1 cellular context compared by ENCODE assay signal in genomic region chr1:84478876-84479868, GRCh38.
TF ChIP-seq lines count a peak whose summit lies in the region.

Gene RPF1, plus strand, starts transcription at chr1:84479266. Its CDS starts 16 bp downstream, at chr1:84479282.

TF ChIP-seq in K562, 482 proteins besides CTCF, POLR2A, EP300 and RAD21 (continued from another document and continues in another):
- no peak for TF ChIP-seq THAP7 (CRISPR knock-in tag; IDR thresholded peaks at IDR 0.05)
- TF ChIP-seq MCM3 (IDR thresholded peaks at IDR 0.05): no peak
- peak; percentile 65; the same call in 1 of the 2 replicates for TF ChIP-seq ETV5 (CRISPR knock-in tag; IDR thresholded peaks at IDR 0.05; ENCODE audit: low read depth)
- TF ChIP-seq YY1 (IDR thresholded peaks at IDR 0.05; ENCODE audit: borderline replicate concordance in 1 of 3, control insufficient read depth in 1 of 3, extremely low read depth in 1 of 3, insufficient read depth in 3 of 3, insufficient read length in 1 of 3, insufficient replicate concordance in 2 of 3, low read depth in 1 of 3, low read length in 2 of 3): peak in 2 of 3 experiments; percentile 62 to 86
- no peak for TF ChIP-seq KLF16 (IDR thresholded peaks at IDR 0.05)
- no peak for TF ChIP-seq FOXJ3 (CRISPR knock-in tag; IDR thresholded peaks at IDR 0.05)
- no peak for TF ChIP-seq NR4A1 (CRISPR knock-in tag; IDR thresholded peaks at IDR 0.05)
- no peak for TF ChIP-seq NR4A1 (tag; IDR thresholded peaks at IDR 0.05)
- peak; percentile 73; the same call in 1 of the 2 replicates for TF ChIP-seq ATF7 (IDR thresholded peaks at IDR 0.05)
- peak; percentile 37 for TF ChIP-seq TFAP4 (CRISPR knock-in tag; IDR thresholded peaks at IDR 0.05; ENCODE audit: borderline replicate concordance)
- TF ChIP-seq ZBTB26 (CRISPR knock-in tag; IDR thresholded peaks at IDR 0.05): no peak
- TF ChIP-seq RNF2 (IDR thresholded peaks at IDR 0.05): 0 out of 2 replicates have a peak, but pooled peaks have one; percentile 19
- TF ChIP-seq ESRRB (CRISPR knock-in tag; IDR thresholded peaks at IDR 0.05; ENCODE audit: borderline replicate concordance): no peak
- TF ChIP-seq ZNF354B (CRISPR knock-in tag; IDR thresholded peaks at IDR 0.05): no peak
- TF ChIP-seq GMEB1 (CRISPR knock-in tag; IDR thresholded peaks at IDR 0.05): 0 out of 2 replicates have a peak, but pooled peaks have one; percentile 11
- TF ChIP-seq ESRRA (IDR thresholded peaks at IDR 0.05; ENCODE audit: borderline replicate concordance, low read depth): no peak
- no peak for TF ChIP-seq ZNF717 (CRISPR knock-in tag; IDR thresholded peaks at IDR 0.05)
- TF ChIP-seq ZNF407 (IDR thresholded peaks at IDR 0.05; ENCODE audit: low read depth): no peak
- TF ChIP-seq SUPT5H (IDR thresholded peaks at IDR 0.05): peak; percentile 95
- no peak for TF ChIP-seq MXI1 (IDR thresholded peaks at IDR 0.05; ENCODE audit: low read depth, low read length)
- TF ChIP-seq CBFB (CRISPR knock-in tag; IDR thresholded peaks at IDR 0.05): no peak
- no peak for TF ChIP-seq CAMTA2 (CRISPR knock-in tag; conservative IDR thresholded peaks at IDR 0.05)
- 0 out of 2 replicates have a peak, but pooled peaks have one; percentile 65 for TF ChIP-seq ZNF76 (CRISPR knock-in tag; IDR thresholded peaks at IDR 0.05; ENCODE audit: borderline replicate concordance)
- TF ChIP-seq CHD2 (IDR thresholded peaks at IDR 0.05; ENCODE audit: low read depth, low read length): peak; percentile 71; the same call in 1 of the 2 replicates
- TF ChIP-seq SAP30 (IDR thresholded peaks at IDR 0.05; ENCODE audit: borderline replicate concordance, insufficient read depth, low read depth, low read length, poor library complexity, severe bottlenecking): peak; percentile 81
- TF ChIP-seq HDAC1 (IDR thresholded peaks at IDR 0.05): peak in 1 of 2 experiments; percentile 88; a peak in 2 of 4 replicates
- no peak; the same call in 1 of the 2 replicates for TF ChIP-seq MAFG (tag; conservative IDR thresholded peaks at IDR 0.05)
- no peak for TF ChIP-seq SPI1 (IDR thresholded peaks at IDR 0.05; ENCODE audit: borderline replicate concordance, low read depth, low read length)
- peak; percentile 65 for TF ChIP-seq FOXM1 (IDR thresholded peaks at IDR 0.05; ENCODE audit: low read depth)
- TF ChIP-seq FOXM1 (CRISPR knock-in tag; IDR thresholded peaks at IDR 0.05; ENCODE audit: low read depth): no peak
- TF ChIP-seq TFE3 (CRISPR knock-in tag; IDR thresholded peaks at IDR 0.05): no peak
- TF ChIP-seq SETDB1 (IDR thresholded peaks at IDR 0.05; ENCODE audit: low read length): no peak
- no peak for TF ChIP-seq RNF219 (CRISPR knock-in tag; IDR thresholded peaks at IDR 0.05)
- no peak for TF ChIP-seq SMARCC2 (IDR thresholded peaks at IDR 0.05; ENCODE audit: low read depth)
- TF ChIP-seq ZSCAN29 (IDR thresholded peaks at IDR 0.05): no peak
- TF ChIP-seq ZNF263 (CRISPR knock-in tag; IDR thresholded peaks at IDR 0.05; ENCODE audit: borderline replicate concordance): no peak
- no peak for TF ChIP-seq XRCC4 (IDR thresholded peaks at IDR 0.05; ENCODE audit: extremely low read depth, insufficient read depth, insufficient read length)
- TF ChIP-seq EGR1 (conservative IDR thresholded peaks at IDR 0.05): peak; percentile 41
- TF ChIP-seq NCOR1 (IDR thresholded peaks at IDR 0.05): no peak
- 0 out of 2 replicates have a peak, but pooled peaks have one; percentile 36 for TF ChIP-seq PATZ1 (CRISPR knock-in tag; IDR thresholded peaks at IDR 0.05; ENCODE audit: borderline replicate concordance)
- peak; percentile 64 to 71; a peak in 2 of 4 replicates for TF ChIP-seq SIN3A (IDR thresholded peaks at IDR 0.05; ENCODE audit: borderline replicate concordance in 2 of 2, control insufficient read depth in 1 of 2, low read depth in 2 of 2, low read length in 2 of 2)
- peak; percentile 94 for TF ChIP-seq NKRF (IDR thresholded peaks at IDR 0.05; ENCODE audit: borderline replicate concordance)
